In genomic region chr16:84448444-84448843, GRCh38 we compare ENCODE assay signal across 19 cellular contexts.
"Had no signal": no experiment of that assay in that cellular context is flagged by ENCODE, and none has a peak within 500 bp of the region (broad histone marks: within the 10 kb centered on the region; RNA-seq: fewer than 3 reads in every experiment).

No MANE protein-coding gene starts in this region.

- ATAC-seq: heart left ventricle, left cardiac atrium, mucosa of descending colon, WTC11 had no signal

- H3K36me3 ChIP-seq: adrenal gland, heart left ventricle, prostate gland, stomach, transverse colon, vagina had no signal

- H3K9me3 ChIP-seq: adrenal gland, heart left ventricle, mucosa of descending colon, prostate gland, stomach, transverse colon, vagina had no signal

- H3K27me3 ChIP-seq: transverse colon, vagina had no signal

- H3K27ac Mint-ChIP-seq: activated naive CD4-positive, alpha-beta T cell treated with anti-CD3 and anti-CD28 coated beads, Interleukin-2, amount 50 U/mL, for 24 hours had no signal

- H3K4me1 ChIP-seq: adrenal gland, prostate gland, stomach, vagina had no signal

- H3K4me1 Mint-ChIP-seq: activated naive CD4-positive, alpha-beta T cell treated with anti-CD3 and anti-CD28 coated beads, Interleukin-2, amount 50 U/mL, for 24 hours; central memory CD8-positive, alpha-beta T cell had no signal

- H3K4me3 ChIP-seq: adrenal gland, heart left ventricle, mucosa of descending colon, prostate gland, stomach, transverse colon, vagina had no signal

- DNase-seq: activated CD4-positive, alpha-beta T cell treated with anti-CD3 and anti-CD28 coated beads for 4 hours; activated CD4-positive, alpha-beta T cell treated with anti-CD3 and anti-CD28 coated beads, Interleukin-2, amount 50 U/mL, for 48 hours; activated gamma-delta T cell treated with Interleukin-2 at 50 U/mL for 16 hours; adrenal gland; cortex of kidney; heart left ventricle; left cardiac atrium; mesenchymal stem cell; mucosa of descending colon; stimulated activated CD4-positive, alpha-beta T cell treated with anti-CD3 and anti-CD28 coated beads, Interleukin-1b, Interleukin-23, amount 100 ng/mL, for 48 hours; stomach; T-helper 9 cell; transverse colon had no signal

- H3K27ac ChIP-seq: adrenal gland, epithelial cell of prostate, heart left ventricle, stomach, vagina had no signal

- H3K4me3 Mint-ChIP-seq: activated naive CD4-positive, alpha-beta T cell treated with anti-CD3 and anti-CD28 coated beads, Interleukin-2, amount 50 U/mL, for 24 hours; central memory CD8-positive, alpha-beta T cell; WTC11 had no signal

- H3K9me3 Mint-ChIP-seq: activated naive CD4-positive, alpha-beta T cell treated with anti-CD3 and anti-CD28 coated beads, Interleukin-2, amount 50 U/mL, for 24 hours; central memory CD8-positive, alpha-beta T cell; WTC11 had no signal

- H3K36me3 Mint-ChIP-seq: WTC11 had no signal
